1 cellular context compared by ENCODE assay signal in genomic region chr3:185537369-185537970, GRCh38.
A peak's percentile ranks its signal among the peaks of the same experiment; 100 is the strongest.
TF ChIP-seq lines count a peak whose summit lies in the region.

No MANE protein-coding gene starts in this region.

TF ChIP-seq in GM12878, 131 proteins besides CTCF, POLR2A, EP300 and RAD21 (continues in another document):
- peak; percentile 92 for TF ChIP-seq FOXM1 (IDR thresholded peaks at IDR 0.05; ENCODE audit: low read depth, low read length)
- TF ChIP-seq, protein P1, sequence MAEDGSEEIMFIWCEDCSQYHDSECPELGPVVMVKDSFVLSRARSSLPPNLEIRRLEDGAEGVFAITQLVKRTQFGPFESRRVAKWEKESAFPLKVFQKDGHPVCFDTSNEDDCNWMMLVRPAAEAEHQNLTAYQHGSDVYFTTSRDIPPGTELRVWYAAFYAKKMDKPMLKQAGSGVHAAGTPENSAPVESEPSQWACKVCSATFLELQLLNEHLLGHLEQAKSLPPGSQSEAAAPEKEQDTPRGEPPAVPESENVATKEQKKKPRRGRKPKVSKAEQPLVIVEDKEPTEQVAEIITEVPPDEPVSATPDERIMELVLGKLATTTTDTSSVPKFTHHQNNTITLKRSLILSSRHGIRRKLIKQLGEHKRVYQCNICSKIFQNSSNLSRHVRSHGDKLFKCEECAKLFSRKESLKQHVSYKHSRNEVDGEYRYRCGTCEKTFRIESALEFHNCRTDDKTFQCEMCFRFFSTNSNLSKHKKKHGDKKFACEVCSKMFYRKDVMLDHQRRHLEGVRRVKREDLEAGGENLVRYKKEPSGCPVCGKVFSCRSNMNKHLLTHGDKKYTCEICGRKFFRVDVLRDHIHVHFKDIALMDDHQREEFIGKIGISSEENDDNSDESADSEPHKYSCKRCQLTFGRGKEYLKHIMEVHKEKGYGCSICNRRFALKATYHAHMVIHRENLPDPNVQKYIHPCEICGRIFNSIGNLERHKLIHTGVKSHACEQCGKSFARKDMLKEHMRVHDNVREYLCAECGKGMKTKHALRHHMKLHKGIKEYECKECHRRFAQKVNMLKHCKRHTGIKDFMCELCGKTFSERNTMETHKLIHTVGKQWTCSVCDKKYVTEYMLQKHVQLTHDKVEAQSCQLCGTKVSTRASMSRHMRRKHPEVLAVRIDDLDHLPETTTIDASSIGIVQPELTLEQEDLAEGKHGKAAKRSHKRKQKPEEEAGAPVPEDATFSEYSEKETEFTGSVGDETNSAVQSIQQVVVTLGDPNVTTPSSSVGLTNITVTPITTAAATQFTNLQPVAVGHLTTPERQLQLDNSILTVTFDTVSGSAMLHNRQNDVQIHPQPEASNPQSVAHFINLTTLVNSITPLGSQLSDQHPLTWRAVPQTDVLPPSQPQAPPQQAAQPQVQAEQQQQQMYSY (CRISPR knock-in tag; IDR thresholded peaks at IDR 0.05): no peak
- TF ChIP-seq NR2C1 (IDR thresholded peaks at IDR 0.05): no peak
- TF ChIP-seq KDM1A (IDR thresholded peaks at IDR 0.05; ENCODE audit: borderline replicate concordance): no peak
- peak; percentile 38; the same call in 1 of the 2 replicates for TF ChIP-seq TAF1 (IDR thresholded peaks at IDR 0.05; ENCODE audit: borderline replicate concordance, low read depth, low read length)
- no peak for TF ChIP-seq ZBTB4 (CRISPR knock-in tag; IDR thresholded peaks at IDR 0.05)
- peak; percentile 96 to 97 for TF ChIP-seq IKZF2 (IDR thresholded peaks at IDR 0.05)
- TF ChIP-seq HDAC6 (IDR thresholded peaks at IDR 0.05; ENCODE audit: unreplicated experiment): no peak
- no peak for TF ChIP-seq ASH2L (IDR thresholded peaks at IDR 0.05; ENCODE audit: borderline replicate concordance, low read depth)
- no peak for TF ChIP-seq ZNF622 (IDR thresholded peaks at IDR 0.05)
- no peak; the same call in 1 of the 2 replicates for TF ChIP-seq PAX5 (IDR thresholded peaks at IDR 0.05; ENCODE audit: borderline replicate concordance, low read depth, low read length)
- TF ChIP-seq FOS (IDR thresholded peaks at IDR 0.05; ENCODE audit: borderline replicate concordance, extremely low read depth, insufficient read length): no peak
- peak; percentile 66; the same call in 1 of the 2 replicates for TF ChIP-seq MEF2A (IDR thresholded peaks at IDR 0.05; ENCODE audit: insufficient read depth, low read depth, low read length)
- TF ChIP-seq FOXK2 (IDR thresholded peaks at IDR 0.05): no peak
- no peak for TF ChIP-seq PAX8 (IDR thresholded peaks at IDR 0.05)
- TF ChIP-seq BRCA1 (IDR thresholded peaks at IDR 0.05; ENCODE audit: low read depth, low read length): no peak
- peak; percentile 93 for TF ChIP-seq IKZF1 (conservative IDR thresholded peaks at IDR 0.05)
- TF ChIP-seq, protein P2, sequence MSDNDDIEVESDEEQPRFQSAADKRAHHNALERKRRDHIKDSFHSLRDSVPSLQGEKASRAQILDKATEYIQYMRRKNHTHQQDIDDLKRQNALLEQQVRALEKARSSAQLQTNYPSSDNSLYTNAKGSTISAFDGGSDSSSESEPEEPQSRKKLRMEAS (IDR thresholded peaks at IDR 0.05; ENCODE audit: low read depth, low read length): no peak; the same call in 1 of the 2 replicates
- TF ChIP-seq NR2C2 (IDR thresholded peaks at IDR 0.05; ENCODE audit: borderline replicate concordance, control insufficient read depth, insufficient read length, low read depth): no peak
- no peak for TF ChIP-seq ZSCAN29 (IDR thresholded peaks at IDR 0.05)
- no peak for TF ChIP-seq ZZZ3 (IDR thresholded peaks at IDR 0.05; ENCODE audit: control insufficient read depth, insufficient read length, low read depth)
- no peak for TF ChIP-seq SMC3 (IDR thresholded peaks at IDR 0.05; ENCODE audit: borderline replicate concordance, low read length)
- TF ChIP-seq STAT3 (IDR thresholded peaks at IDR 0.05; ENCODE audit: low read depth, low read length): no peak
- no peak for TF ChIP-seq SREBF2 (IDR thresholded peaks at IDR 0.05; ENCODE audit: low read length)
- no peak for TF ChIP-seq E2F8 (IDR thresholded peaks at IDR 0.05; ENCODE audit: low read depth, partially characterized antibody)
- TF ChIP-seq CREM (IDR thresholded peaks at IDR 0.05; ENCODE audit: low read depth): peak; percentile 81
- peak; percentile 73 for TF ChIP-seq TCF7 (IDR thresholded peaks at IDR 0.05; ENCODE audit: borderline replicate concordance)
- peak; percentile 86 to 94; a peak in 3 of 4 replicates for TF ChIP-seq CEBPB (IDR thresholded peaks at IDR 0.05; ENCODE audit: borderline replicate concordance in 1 of 2, low read depth in 2 of 2, low read length in 2 of 2)
- no peak for TF ChIP-seq HSF1 (IDR thresholded peaks at IDR 0.05; ENCODE audit: low read depth, low read length)
- TF ChIP-seq MYB (IDR thresholded peaks at IDR 0.05; ENCODE audit: borderline replicate concordance, low read depth, low read length): no peak
- peak; percentile 66; the same call in 1 of the 2 replicates for TF ChIP-seq PML (IDR thresholded peaks at IDR 0.05; ENCODE audit: low read length)
- TF ChIP-seq RCOR1 (conservative IDR thresholded peaks at IDR 0.05; ENCODE audit: low read depth, low read length): no peak
- TF ChIP-seq, protein P3, sequence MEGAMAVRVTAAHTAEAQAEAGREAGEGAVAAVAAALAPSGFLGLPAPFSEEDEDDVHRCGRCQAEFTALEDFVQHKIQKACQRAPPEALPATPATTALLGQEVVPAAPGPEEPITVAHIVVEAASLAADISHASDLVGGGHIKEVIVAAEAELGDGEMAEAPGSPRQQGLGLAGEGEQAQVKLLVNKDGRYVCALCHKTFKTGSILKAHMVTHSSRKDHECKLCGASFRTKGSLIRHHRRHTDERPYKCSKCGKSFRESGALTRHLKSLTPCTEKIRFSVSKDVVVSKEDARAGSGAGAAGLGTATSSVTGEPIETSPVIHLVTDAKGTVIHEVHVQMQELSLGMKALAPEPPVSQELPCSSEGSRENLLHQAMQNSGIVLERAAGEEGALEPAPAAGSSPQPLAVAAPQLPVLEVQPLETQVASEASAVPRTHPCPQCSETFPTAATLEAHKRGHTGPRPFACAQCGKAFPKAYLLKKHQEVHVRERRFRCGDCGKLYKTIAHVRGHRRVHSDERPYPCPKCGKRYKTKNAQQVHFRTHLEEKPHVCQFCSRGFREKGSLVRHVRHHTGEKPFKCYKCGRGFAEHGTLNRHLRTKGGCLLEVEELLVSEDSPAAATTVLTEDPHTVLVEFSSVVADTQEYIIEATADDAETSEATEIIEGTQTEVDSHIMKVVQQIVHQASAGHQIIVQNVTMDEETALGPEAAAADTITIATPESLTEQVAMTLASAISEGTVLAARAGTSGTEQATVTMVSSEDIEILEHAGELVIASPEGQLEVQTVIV (IDR thresholded peaks at IDR 0.05; ENCODE audit: borderline replicate concordance, partially characterized antibody): no peak
- no peak for TF ChIP-seq RFX5 (IDR thresholded peaks at IDR 0.05; ENCODE audit: low read depth, low read length)
- no peak for TF ChIP-seq SREBF1 (IDR thresholded peaks at IDR 0.05; ENCODE audit: low read length)
- TF ChIP-seq MXI1 (IDR thresholded peaks at IDR 0.05; ENCODE audit: low read depth, low read length): no peak
- TF ChIP-seq CEBPZ (IDR thresholded peaks at IDR 0.05; ENCODE audit: low read depth, low read length): no peak
- TF ChIP-seq, protein P4, sequence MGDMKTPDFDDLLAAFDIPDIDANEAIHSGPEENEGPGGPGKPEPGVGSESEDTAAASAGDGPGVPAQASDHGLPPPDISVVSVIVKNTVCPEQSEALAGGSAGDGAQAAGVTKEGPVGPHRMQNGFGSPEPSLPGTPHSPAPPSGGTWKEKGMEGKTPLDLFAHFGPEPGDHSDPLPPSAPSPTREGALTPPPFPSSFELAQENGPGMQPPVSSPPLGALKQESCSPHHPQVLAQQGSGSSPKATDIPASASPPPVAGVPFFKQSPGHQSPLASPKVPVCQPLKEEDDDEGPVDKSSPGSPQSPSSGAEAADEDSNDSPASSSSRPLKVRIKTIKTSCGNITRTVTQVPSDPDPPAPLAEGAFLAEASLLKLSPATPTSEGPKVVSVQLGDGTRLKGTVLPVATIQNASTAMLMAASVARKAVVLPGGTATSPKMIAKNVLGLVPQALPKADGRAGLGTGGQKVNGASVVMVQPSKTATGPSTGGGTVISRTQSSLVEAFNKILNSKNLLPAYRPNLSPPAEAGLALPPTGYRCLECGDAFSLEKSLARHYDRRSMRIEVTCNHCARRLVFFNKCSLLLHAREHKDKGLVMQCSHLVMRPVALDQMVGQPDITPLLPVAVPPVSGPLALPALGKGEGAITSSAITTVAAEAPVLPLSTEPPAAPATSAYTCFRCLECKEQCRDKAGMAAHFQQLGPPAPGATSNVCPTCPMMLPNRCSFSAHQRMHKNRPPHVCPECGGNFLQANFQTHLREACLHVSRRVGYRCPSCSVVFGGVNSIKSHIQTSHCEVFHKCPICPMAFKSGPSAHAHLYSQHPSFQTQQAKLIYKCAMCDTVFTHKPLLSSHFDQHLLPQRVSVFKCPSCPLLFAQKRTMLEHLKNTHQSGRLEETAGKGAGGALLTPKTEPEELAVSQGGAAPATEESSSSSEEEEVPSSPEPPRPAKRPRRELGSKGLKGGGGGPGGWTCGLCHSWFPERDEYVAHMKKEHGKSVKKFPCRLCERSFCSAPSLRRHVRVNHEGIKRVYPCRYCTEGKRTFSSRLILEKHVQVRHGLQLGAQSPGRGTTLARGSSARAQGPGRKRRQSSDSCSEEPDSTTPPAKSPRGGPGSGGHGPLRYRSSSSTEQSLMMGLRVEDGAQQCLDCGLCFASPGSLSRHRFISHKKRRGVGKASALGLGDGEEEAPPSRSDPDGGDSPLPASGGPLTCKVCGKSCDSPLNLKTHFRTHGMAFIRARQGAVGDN (IDR thresholded peaks at IDR 0.05): peak; percentile 83
